8 cellular contexts compared by ENCODE assay signal in the genomic region with DNA sequence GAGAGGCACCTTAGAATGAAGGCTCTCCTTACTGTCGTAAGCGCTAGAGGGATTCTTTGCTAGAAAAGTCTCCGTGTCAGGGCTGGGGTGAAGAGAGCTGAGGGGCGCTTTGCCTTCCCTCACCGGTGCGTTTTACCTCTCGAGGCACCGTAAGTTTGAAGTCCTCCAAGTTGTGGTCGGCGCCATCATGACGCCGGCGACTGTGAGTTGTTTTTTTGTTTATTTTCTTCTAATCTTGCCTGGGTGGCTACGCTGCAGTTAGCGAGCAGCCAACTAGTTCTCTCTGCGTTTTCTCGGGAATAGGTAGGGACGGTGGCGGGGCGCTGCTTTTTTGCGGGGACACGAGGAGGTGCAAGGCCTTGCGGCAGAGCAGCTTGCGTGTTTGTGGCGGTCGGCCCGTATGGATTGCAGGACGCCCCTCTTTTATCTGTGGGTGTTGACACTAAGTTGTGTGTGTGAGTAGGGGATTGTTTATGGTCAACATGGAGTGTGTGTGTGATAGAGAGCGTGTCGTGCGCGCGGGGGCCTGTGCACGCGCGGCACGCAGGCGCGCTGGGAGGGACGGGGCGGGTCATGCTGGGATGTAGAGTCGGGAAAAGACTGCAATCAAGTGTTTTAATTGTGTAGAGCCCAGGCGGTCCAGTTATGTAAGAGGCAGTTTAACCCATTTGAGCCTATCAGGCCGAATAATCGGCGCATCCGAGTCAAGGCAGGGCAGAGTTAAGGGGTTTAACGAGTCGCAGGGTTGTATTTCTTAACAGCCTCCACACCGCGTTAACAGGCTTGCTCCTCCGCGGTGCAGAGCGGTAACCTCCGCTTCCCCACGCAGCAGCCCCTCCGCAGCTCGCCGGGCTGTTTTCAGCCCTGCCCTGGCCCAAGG. TPM values are rescaled to one million over a fixed set of nuclear protein-coding genes. Genes with fewer than 3 reads are reported as not detected.
DNase-seq lines count a peak whose midpoint lies in the region; ATAC-seq and TF ChIP-seq lines count a peak whose summit lies in the region.

No MANE protein-coding gene starts in this region.

- no peaks in the 10 kb centered on the region for H3K9me1 ChIP-seq in IMR-90 (ENCODE audit: insufficient read depth, low read length)

- CTCF ChIA-PET in IMR-90 (lab: Yijun Ruan, JAX), result interaction anchor here (1.1 to 1.8 kb wide), 2 partner anchors 96 to 274 kb away, joined by 4 to 5 read pairs; no protein-coding TSS in a partner anchor

- intact Hi-C loops in IMR-90 (cut with micrococcal nuclease) (loop anchor here (2.0 to 5.0 kb wide), 5 partner anchors 97 to 1191 kb away; no protein-coding TSS in a partner anchor), body of pancreas (cut with DNase I) (no loop called here), posterior vena cava (cut with DNase I) (loop anchor here in 1 of 2 donors (10.0 kb wide), 1 partner anchor 709 kb away; no protein-coding TSS in a partner anchor)

- peak overlapping the region; percentile 88 for H3K18ac ChIP-seq in IMR-90 (ENCODE audit: low read depth, low read length)

- H2BK15ac ChIP-seq in IMR-90 (ENCODE audit: low read depth, low read length), result peak overlapping the region; percentile 88; the same call in 2 of the 3 replicates

- peak overlapping the region; percentile 63 for H3K4me3 ChIP-seq in AG09309 (ENCODE audit: control insufficient read depth, low read depth, low read length)
- H3K4me3 ChIP-seq in IMR-90 (ENCODE audit: insufficient read depth, low read depth, low read length), result peak overlapping the region; percentile 58
- peak overlapping the region; percentile 14 to 47 for H3K4me3 ChIP-seq in body of pancreas

- H2AK9ac ChIP-seq in IMR-90 (replicated peaks; ENCODE audit: low read depth, low read length, poor library complexity), result peak overlapping the region; percentile 75

- ATAC-seq in GM19023 (IDR thresholded peaks at IDR 0.05; ENCODE audit: unreplicated experiment) (peak; percentile 16), IMR-90 (ENCODE audit: low read depth) (peak; percentile 48), body of pancreas (peak; percentile 66), GM18519 (IDR thresholded peaks at IDR 0.05; ENCODE audit: low FRiP score, unreplicated experiment) (no peak)

- TF ChIP-seq RAD21 in IMR-90 (IDR thresholded peaks at IDR 0.05; ENCODE audit: low read length), result no peak

- H4K91ac ChIP-seq in IMR-90 (ENCODE audit: insufficient read depth, low read depth, low read length), result peak overlapping the region; percentile 95

- H3K4me1 ChIP-seq in IMR-90 (ENCODE audit: control insufficient read depth, insufficient read depth, low read length) (peaks cover 2% of the 10 kb centered on the region; the same call in 1 of the 2 replicates), body of pancreas (peaks cover 10% of the 10 kb centered on the region)

- peak overlapping the region; percentile 96 for H2AFZ ChIP-seq in IMR-90 (replicated peaks; ENCODE audit: low read length, poor library complexity)

- H2AK5ac ChIP-seq in IMR-90 (ENCODE audit: low read depth, low read length), result peak overlapping the region; percentile 81

- H3K14ac ChIP-seq in IMR-90 (replicated peaks; ENCODE audit: low read depth, low read length), result peak overlapping the region; percentile 73

- POLR2A ChIA-PET in IMR-90 (lab: Charles Lee; ENCODE audit: unreplicated experiment), result no interaction called here

- H3K27ac ChIP-seq in IMR-90 (ENCODE audit: insufficient read depth, low read length), result peak overlapping the region; percentile 87
- peak overlapping the region in 3 of 4 donors; percentile 71 to 78 (median 75) for H3K27ac ChIP-seq in body of pancreas

- WGBS in IMR-90 (ENCODE audit: extremely low coverage in 2 of 2, insufficient read length in 1 of 2), 2 experiments, result 0% methylated on average over 14 of the region's 59 CpGs; no CpG with 5 or more reads in 1 of the 2 experiments
- WGBS in body of pancreas, 2 donors, result 0 to 1% methylated on average over 59 of the region's 59 CpGs

- peaks cover 0 to 23% of the 10 kb centered on the region in 2 experiments; a peak in 2 of 4 replicates for H3K79me1 ChIP-seq in IMR-90 (ENCODE audit: low read depth in 1 of 2, low read length in 2 of 2)

- H3K9me3 ChIP-seq in IMR-90 (ENCODE audit: control insufficient read depth, insufficient read depth, low read length), result no peaks in the 10 kb centered on the region
- H3K9me3 ChIP-seq in body of pancreas, result no peaks in the 10 kb centered on the region

- BruUV-seq in IMR-90 (replicated peaks; lab: Mats Ljungman, UMichigan), result no TSS peak

- peak overlapping the region; percentile 87 for H4K5ac ChIP-seq in IMR-90 (ENCODE audit: low read depth, low read length)

- DNase-seq in AG09309 (ENCODE audit: low read depth), result peak; percentile 63
- DNase-seq in IMR-90, result peak; percentile 67
- peak; percentile 71 for DNase-seq in OCI-M1 (lab: John Stamatoyannopoulos, UW)
- peak; percentile 47 to 68 (median 56) for DNase-seq in body of pancreas
- DNase-seq in hippocampal formation (lab: John Stamatoyannopoulos, UW), result peak; percentile 83 to 86
- peak; percentile 90 for DNase-seq in posterior vena cava (ENCODE audit: low spot score)

- TF ChIP-seq CTCF in AG09309 (IDR thresholded peaks at IDR 0.05; ENCODE audit: control insufficient read depth, insufficient read depth, low read depth, low read length, missing control alignments) (no peak), IMR-90 (conservative IDR thresholded peaks at IDR 0.05; ENCODE audit: low read depth, low read length) (no peak), body of pancreas (IDR thresholded peaks at IDR 0.05) (no peak)

- H3K56ac ChIP-seq in IMR-90 (ENCODE audit: extremely low read depth, insufficient read depth, low read length), result peak overlapping the region; percentile 96

- H3K4ac ChIP-seq in IMR-90 (ENCODE audit: low read depth, low read length), result peak overlapping the region; percentile 86

- H3K27me3 ChIP-seq in IMR-90 (ENCODE audit: control insufficient read depth, insufficient read depth, low read length) (no peaks in the 10 kb centered on the region), body of pancreas (no peaks in the 10 kb centered on the region)

- peak overlapping the region; percentile 96 for H3K23ac ChIP-seq in IMR-90 (ENCODE audit: low read depth, low read length)

- peak overlapping the region; percentile 74 for H2BK20ac ChIP-seq in IMR-90 (ENCODE audit: low read depth, low read length)

- TF ChIP-seq POLR2A in IMR-90 (IDR thresholded peaks at IDR 0.05; ENCODE audit: low read depth, low read length) (no peak), body of pancreas (IDR thresholded peaks at IDR 0.05) (peak in 2 of 3 donors; percentile 37 to 45)

- H4K8ac ChIP-seq in IMR-90 (ENCODE audit: low read depth in 2 of 2, low read length in 2 of 2), result peak overlapping the region; percentile 68 to 88

- no peaks in the 10 kb centered on the region for H4K20me1 ChIP-seq in IMR-90 (ENCODE audit: insufficient read depth, low read length)

- H2BK120ac ChIP-seq in IMR-90 (ENCODE audit: low read depth, low read length), result peak overlapping the region; percentile 90

- peak overlapping the region; percentile 92 for H3K9ac ChIP-seq in IMR-90 (ENCODE audit: low read depth, low read length)

- H3K36me3 ChIP-seq in IMR-90 (ENCODE audit: control insufficient read depth, insufficient read depth, low read length) (no peaks in the 10 kb centered on the region), body of pancreas (replicated peaks in 1 of 2; ENCODE audit: insufficient read depth in 1 of 2, low read depth in 2 of 2) (no peaks in the 10 kb centered on the region)

- H2BK5ac ChIP-seq in IMR-90 (ENCODE audit: low read depth, low read length, poor library complexity, severe bottlenecking), result peak overlapping the region; percentile 98

- peak overlapping the region; percentile 92 for H3K4me2 ChIP-seq in IMR-90 (ENCODE audit: low read depth, low read length)

- dilution Hi-C loops in IMR-90 (cut with HindIII; ENCODE audit: low sequenced_read_pairs, unreplicated experiment), result no loop called here

- in situ Hi-C loops in IMR-90 (cut with MboI; ENCODE audit: low sequenced_read_pairs), result no loop called here

TF ChIP-seq in IMR-90, 13 proteins besides CTCF, POLR2A, EP300 and RAD21 (continues in another document):
- TF ChIP-seq RFX5 (IDR thresholded peaks at IDR 0.05; ENCODE audit: low read depth, low read length) (no peak), SMC3 (IDR thresholded peaks at IDR 0.05; ENCODE audit: low read depth, low read length) (no peak), CEBPB (IDR thresholded peaks at IDR 0.05; ENCODE audit: low read depth, low read length) (peak; percentile 7; the same call in 1 of the 2 replicates), MAZ (IDR thresholded peaks at IDR 0.05; ENCODE audit: borderline replicate concordance, low read depth, low read length) (peak; percentile 82; the same call in 1 of the 2 replicates), MAFK (IDR thresholded peaks at IDR 0.05; ENCODE audit: low read depth, low read length) (no peak), RCOR1 (IDR thresholded peaks at IDR 0.05; ENCODE audit: insufficient replicate concordance, low read length) (no peak), CHD1 (IDR thresholded peaks at IDR 0.05; ENCODE audit: low read depth, low read length) (no peak), FOS (IDR thresholded peaks at IDR 0.05; ENCODE audit: low read depth, low read length) (0 out of 2 replicates have a peak, but pooled peaks have one; percentile 3)
- TF ChIP-seq, protein P1, sequence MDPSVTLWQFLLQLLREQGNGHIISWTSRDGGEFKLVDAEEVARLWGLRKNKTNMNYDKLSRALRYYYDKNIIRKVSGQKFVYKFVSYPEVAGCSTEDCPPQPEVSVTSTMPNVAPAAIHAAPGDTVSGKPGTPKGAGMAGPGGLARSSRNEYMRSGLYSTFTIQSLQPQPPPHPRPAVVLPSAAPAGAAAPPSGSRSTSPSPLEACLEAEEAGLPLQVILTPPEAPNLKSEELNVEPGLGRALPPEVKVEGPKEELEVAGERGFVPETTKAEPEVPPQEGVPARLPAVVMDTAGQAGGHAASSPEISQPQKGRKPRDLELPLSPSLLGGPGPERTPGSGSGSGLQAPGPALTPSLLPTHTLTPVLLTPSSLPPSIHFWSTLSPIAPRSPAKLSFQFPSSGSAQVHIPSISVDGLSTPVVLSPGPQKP (IDR thresholded peaks at IDR 0.05; ENCODE audit: borderline replicate concordance, low read depth, low read length), result no peak
- TF ChIP-seq, protein P2, sequence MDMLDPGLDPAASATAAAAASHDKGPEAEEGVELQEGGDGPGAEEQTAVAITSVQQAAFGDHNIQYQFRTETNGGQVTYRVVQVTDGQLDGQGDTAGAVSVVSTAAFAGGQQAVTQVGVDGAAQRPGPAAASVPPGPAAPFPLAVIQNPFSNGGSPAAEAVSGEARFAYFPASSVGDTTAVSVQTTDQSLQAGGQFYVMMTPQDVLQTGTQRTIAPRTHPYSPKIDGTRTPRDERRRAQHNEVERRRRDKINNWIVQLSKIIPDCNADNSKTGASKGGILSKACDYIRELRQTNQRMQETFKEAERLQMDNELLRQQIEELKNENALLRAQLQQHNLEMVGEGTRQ (IDR thresholded peaks at IDR 0.05; ENCODE audit: low read depth, low read length), result no peak

RNA-seq across cellular contexts. Expression of a gene that starts 1.1 kb away (rescaled TPM):
- 9.1 and 13.1 TPM in 2 replicates for total RNA-seq in IMR-90 (2012; rRNA removed)
- 3.7 and 5.1 TPM in 2 replicates for polyA plus RNA-seq in IMR-90 (2012; rRNA removed)
- polyA plus RNA-seq in IMR-90 (2012; cell fraction: cytosol; rRNA removed), result 0.33 and 0.47 TPM in 2 replicates
- polyA plus RNA-seq in IMR-90 (2012; cell fraction: nucleus; rRNA removed; ENCODE audit: low replicate concordance), result 0.28 and 3.2 TPM in 2 replicates
- 1 to 10 TPM; 6.3 to 9.6 TPM for total RNA-seq in body of pancreas
- 10 to 100 TPM; 25.7 to 27.9 TPM for total RNA-seq in posterior vena cava
